In genomic region chr1:161260939-161261858, GRCh38 we compare ENCODE assay signal across 2 cellular contexts.
TF ChIP-seq lines count a peak whose summit lies in the region.

No MANE protein-coding gene starts in this region.

TF ChIP-seq in SK-N-SH, 30 proteins besides CTCF, POLR2A, EP300 and RAD21 (continued from another document):
- no peak for TF ChIP-seq PBX3 (IDR thresholded peaks at IDR 0.05)

TF ChIP-seq in SK-N-SH treated with all-trans-retinoic acid at 6 μM for 48 hours, 23 proteins besides CTCF, POLR2A, EP300 and RAD21 (continued from another document):
- no peak for TF ChIP-seq CSRNP3 (CRISPR knock-in tag; IDR thresholded peaks at IDR 0.05)
- TF ChIP-seq CREB5 (CRISPR knock-in tag; IDR thresholded peaks at IDR 0.05; ENCODE audit: low read depth) = no peak
- no peak for TF ChIP-seq ZC3H10 (CRISPR knock-in tag; IDR thresholded peaks at IDR 0.05)
- no peak for TF ChIP-seq TSHZ2 (CRISPR knock-in tag; IDR thresholded peaks at IDR 0.05)
- TF ChIP-seq GLIS3 (CRISPR knock-in tag; IDR thresholded peaks at IDR 0.05) = no peak
- TF ChIP-seq ESRRG (CRISPR knock-in tag; IDR thresholded peaks at IDR 0.05) = no peak
TF ChIP-seq in SK-N-SH treated with all-trans-retinoic acid at 6 μM for 48 hours: peak in this region for 0.
